Comparison of ENCODE assay signal across 18 cellular contexts in the genomic region with DNA sequence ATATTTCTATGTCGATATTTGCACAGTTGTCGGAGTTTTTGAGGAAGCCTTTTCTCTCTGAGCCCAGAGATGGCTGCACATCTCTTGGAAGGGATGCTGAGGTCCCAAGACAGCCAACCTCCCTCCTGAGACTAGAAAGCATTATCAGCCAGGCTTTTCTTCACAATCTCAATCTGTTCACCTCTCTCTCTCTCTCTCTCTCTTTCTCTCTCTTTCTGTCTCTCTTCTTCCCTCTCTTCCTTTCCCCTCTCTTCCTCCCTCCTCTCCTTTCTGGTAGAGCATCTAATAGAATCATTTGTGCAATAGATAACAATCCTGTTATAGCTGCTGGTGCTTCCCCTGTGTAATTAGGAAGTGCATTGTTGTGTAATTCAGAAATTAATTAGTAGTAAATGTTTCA.
"Had no signal": no experiment of that assay in that cellular context is flagged by ENCODE, and none has a peak within 500 bp of the region (broad histone marks: within the 10 kb centered on the region; RNA-seq: fewer than 3 reads in every experiment).

No MANE protein-coding gene starts in this region.

- H3K4me3 ChIP-seq: neural progenitor cell, ovary, pancreas, prostate gland, psoas muscle, right atrium auricular region, right lobe of liver, sigmoid colon, skin epidermis, smooth muscle cell, spleen had no signal

- H3K9me3 ChIP-seq: neutrophil, ovary, pancreas, prostate gland, psoas muscle, right atrium auricular region, right lobe of liver, sigmoid colon, spleen had no signal

- H3K36me3 ChIP-seq: neural progenitor cell, neutrophil, ovary, pancreas, prostate gland, right atrium auricular region, right lobe of liver, sigmoid colon, spleen had no signal

- ATAC-seq: naive thymus-derived CD8-positive, alpha-beta T cell; natural killer cell; natural killer cell treated with Interleukin-12 subunit alpha and Interleukin-12 subunit beta and Interleukin-15 and Interleukin-18, amount 100 ng/mL, for 72 hours; pancreas; psoas muscle; right cardiac atrium; right lobe of liver; sciatic nerve had no signal

- H3K27ac ChIP-seq: neural progenitor cell, neutrophil, ovary, pancreas, parathyroid adenoma, prostate gland, psoas muscle, right atrium auricular region, right lobe of liver, sigmoid colon, skin epidermis, spleen had no signal

- H3K4me1 ChIP-seq: neural progenitor cell, pancreas, parathyroid adenoma, prostate gland, psoas muscle, right atrium auricular region, right lobe of liver, sigmoid colon, spleen had no signal
